In the genomic region with DNA sequence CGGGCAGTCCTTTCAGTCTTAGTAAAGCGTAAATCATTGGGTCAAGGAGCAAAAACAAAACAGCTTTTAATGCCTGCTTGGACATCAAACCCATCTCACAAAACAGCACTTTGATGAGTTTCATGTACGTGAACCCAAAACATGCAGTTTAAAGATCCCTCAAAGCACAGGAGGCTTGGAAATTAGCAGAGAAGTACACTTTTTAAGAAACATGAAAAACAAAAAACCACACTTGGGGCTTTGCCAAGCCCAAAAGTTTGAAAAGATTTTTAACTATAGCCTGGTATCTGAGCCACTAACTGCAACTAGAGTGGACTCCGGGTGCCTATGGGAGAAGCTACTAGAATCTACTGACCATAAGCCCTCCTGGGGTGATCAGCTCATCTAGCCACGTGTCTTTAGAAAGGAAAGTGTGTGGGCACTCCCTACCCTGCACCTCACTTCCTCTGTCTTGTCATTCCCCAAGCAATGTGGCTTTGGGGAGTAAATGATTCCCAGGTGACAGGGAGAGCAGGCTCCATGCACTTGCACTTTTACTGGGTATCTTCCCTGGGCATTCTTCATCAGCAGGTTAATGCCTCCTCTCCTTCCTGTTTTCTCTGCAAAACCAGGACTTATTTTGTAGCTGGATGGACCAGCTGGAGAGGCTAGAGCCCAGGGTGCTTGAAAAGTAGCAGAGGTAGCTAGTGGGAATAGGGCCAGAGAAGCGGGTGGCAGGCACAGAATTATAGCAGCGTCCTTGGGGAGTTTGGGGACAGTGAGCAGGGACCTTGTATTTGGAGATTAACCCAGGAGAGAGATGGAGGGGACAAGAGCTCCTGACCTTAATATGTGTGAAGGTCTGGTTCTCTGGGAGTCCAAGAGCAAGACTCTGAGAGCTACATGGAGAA, we compare ENCODE assay signal across 14 cellular contexts.
DNase-seq lines count a peak whose midpoint lies in the region; ATAC-seq and TF ChIP-seq lines count a peak whose summit lies in the region.
"Had no signal": no experiment of that assay in that cellular context is flagged by ENCODE, and none has a peak within 500 bp of the region (broad histone marks: within the 10 kb centered on the region; RNA-seq: fewer than 3 reads in every experiment).

No MANE protein-coding gene starts in this region.

- H3K27ac Mint-ChIP-seq in activated naive CD4-positive, alpha-beta T cell treated with anti-CD3 and anti-CD28 coated beads for 36 hours: peak overlapping the region; percentile 71
- H3K27ac Mint-ChIP-seq in T-cell (peak overlapping the region; percentile 96 to 98), H9 (no peak overlapping the region)
- H3K27ac Mint-ChIP-seq in activated naive CD8-positive, alpha-beta T cell treated with anti-CD3 and anti-CD28 coated beads, Interleukin-2, amount 50 U/mL, for 24 hours: peak overlapping the region; percentile 87
- H3K27ac Mint-ChIP-seq: endodermal cell had no signal

- no peaks in the 10 kb centered on the region for H3K9me3 Mint-ChIP-seq in activated naive CD4-positive, alpha-beta T cell treated with anti-CD3 and anti-CD28 coated beads for 36 hours
- H3K9me3 Mint-ChIP-seq in T-cell (no peaks in the 10 kb centered on the region), H9 (no peaks in the 10 kb centered on the region)
- H3K9me3 Mint-ChIP-seq in activated naive CD8-positive, alpha-beta T cell treated with anti-CD3 and anti-CD28 coated beads, Interleukin-2, amount 50 U/mL, for 24 hours: peaks cover 16% of the 10 kb centered on the region
- H3K9me3 Mint-ChIP-seq: endodermal cell had no signal

- H2AK5ac ChIP-seq in H9 (ENCODE audit: insufficient read length, low read length): no peak overlapping the region

- H2BK20ac ChIP-seq in H9 (ENCODE audit: low read depth, low read length, poor library complexity, severe bottlenecking): no peak overlapping the region

- H3K9ac ChIP-seq in H9 (ENCODE audit: extremely low read depth, insufficient read length, low read length): no peak overlapping the region

- H3K9me3 ChIP-seq in spleen (no peaks in the 10 kb centered on the region), H9 (ENCODE audit: control insufficient read depth, low read depth, low read length) (no peaks in the 10 kb centered on the region)
- H3K9me3 ChIP-seq: neutrophil, thoracic aorta had no signal

- TF ChIP-seq POLR2A in spleen (IDR thresholded peaks at IDR 0.05) (no peak), lower leg skin (IDR thresholded peaks at IDR 0.05) (no peak)

- TF ChIP-seq CTCF in spleen (IDR thresholded peaks at IDR 0.05 in 8 of 11, conservative IDR thresholded peaks at IDR 0.05 in 3 of 11) (no peak), lower leg skin (IDR thresholded peaks at IDR 0.05) (no peak), H9 (conservative IDR thresholded peaks at IDR 0.05) (no peak)

- no peak overlapping the region for H3K23ac ChIP-seq in H9 (ENCODE audit: insufficient read length, low read depth, low read length)

- no peak overlapping the region for H4K91ac ChIP-seq in H9 (ENCODE audit: insufficient read length, low read depth, low read length)

- no peak overlapping the region for H2BK120ac ChIP-seq in H9 (ENCODE audit: low read depth, low read length, poor library complexity, severe bottlenecking)

- ATAC-seq in T-cell (replicated peaks in 1 of 4) (peak; percentile 15 to 31 (median 26)), Right ventricle myocardium inferior (no peak)
- ATAC-seq in activated naive CD8-positive, alpha-beta T cell treated with anti-CD3 and anti-CD28 coated beads, Interleukin-2, amount 50 U/mL, for 24 hours: no peak
- ATAC-seq: left lobe of liver had no signal

- H4K20me1 ChIP-seq in H9 (ENCODE audit: control insufficient read depth, insufficient read depth, insufficient read length): no peaks in the 10 kb centered on the region

- H4K5ac ChIP-seq in H9 (ENCODE audit: insufficient read length, low read depth, low read length): no peak overlapping the region

- peaks cover 0 to 25% (median 4%) of the 10 kb centered on the region in 6 donors for H3K4me1 ChIP-seq in spleen
- H3K4me1 ChIP-seq in H9 (ENCODE audit: insufficient read depth, low read length): no peaks in the 10 kb centered on the region

- H3K4ac ChIP-seq in H9 (ENCODE audit: low read depth, low read length): no peak overlapping the region

- no peak overlapping the region for H2AFZ ChIP-seq in H9 (ENCODE audit: low read length)

- H3K79me1 ChIP-seq in H9 (ENCODE audit: insufficient read depth, low read depth, low read length, poor library complexity, severe bottlenecking): no peaks in the 10 kb centered on the region

- no peak overlapping the region for H2BK5ac ChIP-seq in H9 (ENCODE audit: insufficient read length, low read length)

- H3K4me2 ChIP-seq in H9 (ENCODE audit: insufficient read depth, insufficient read length, low read length): no peak overlapping the region

- H3K4me1 Mint-ChIP-seq in activated naive CD4-positive, alpha-beta T cell treated with anti-CD3 and anti-CD28 coated beads for 36 hours (ENCODE audit: low read depth): peaks cover 82% of the 10 kb centered on the region
- H3K4me1 Mint-ChIP-seq in T-cell: peaks cover 87 to 100% (median 98%) of the 10 kb centered on the region in 3 donors
- H3K4me1 Mint-ChIP-seq in activated naive CD8-positive, alpha-beta T cell treated with anti-CD3 and anti-CD28 coated beads, Interleukin-2, amount 50 U/mL, for 24 hours: peaks cover 78% of the 10 kb centered on the region
- peaks cover 5 to 6% of the 10 kb centered on the region in 2 experiments for H3K4me1 Mint-ChIP-seq in H9
- H3K4me1 Mint-ChIP-seq: endodermal cell had no signal

- H3K36me3 Mint-ChIP-seq in activated naive CD4-positive, alpha-beta T cell treated with anti-CD3 and anti-CD28 coated beads for 36 hours (ENCODE audit: low read depth): peaks cover 2% of the 10 kb centered on the region
- no peaks in the 10 kb centered on the region for H3K36me3 Mint-ChIP-seq in T-cell
- peaks cover 12% of the 10 kb centered on the region for H3K36me3 Mint-ChIP-seq in activated naive CD8-positive, alpha-beta T cell treated with anti-CD3 and anti-CD28 coated beads, Interleukin-2, amount 50 U/mL, for 24 hours (ENCODE audit: low read depth)
- no peaks in the 10 kb centered on the region for H3K36me3 Mint-ChIP-seq in H9 (ENCODE audit: insufficient read depth in 1 of 3, low read depth in 3 of 3)

- CTCF ChIA-PET in activated naive CD4-positive, alpha-beta T cell treated with anti-CD3 and anti-CD28 coated beads for 36 hours (lab: Charles Lee): interaction anchor here (0.6 to 1.6 kb wide), 2 partner anchors 14 to 20 kb away, joined by 3 to 7 read pairs; no protein-coding TSS in a partner anchor
- CTCF ChIA-PET in T-cell (lab: Charles Lee): interaction anchor here in 1 of 2 donors (0.9 kb wide), 1 partner anchor 21 kb away, joined by 7 read pairs; no protein-coding TSS in a partner anchor

- no peak overlapping the region for H2BK12ac ChIP-seq in H9 (ENCODE audit: insufficient read length, low read depth, low read length)

- H3K4me3 ChIP-seq in spleen (no peak overlapping the region), lower leg skin (ENCODE audit: low read depth, poor library complexity, severe bottlenecking) (no peak overlapping the region)
- H3K4me3 ChIP-seq: thoracic aorta had no signal

- H2BK15ac ChIP-seq in H9 (ENCODE audit: low read depth, low read length): no peak overlapping the region

- no peak overlapping the region for H4K8ac ChIP-seq in H9 (replicated peaks; ENCODE audit: insufficient read length, low read depth, low read length)

- H3K36me3 ChIP-seq in spleen: no peaks in the 10 kb centered on the region
- H3K36me3 ChIP-seq: neutrophil, thoracic aorta had no signal

- no peaks in the 10 kb centered on the region for H3K27me3 Mint-ChIP-seq in activated naive CD4-positive, alpha-beta T cell treated with anti-CD3 and anti-CD28 coated beads for 36 hours (ENCODE audit: low read depth)
- H3K27me3 Mint-ChIP-seq in T-cell (no peaks in the 10 kb centered on the region), H9 (ENCODE audit: low read depth) (no peaks in the 10 kb centered on the region; the same call in 1 of the 2 replicates)
- H3K27me3 Mint-ChIP-seq in activated naive CD8-positive, alpha-beta T cell treated with anti-CD3 and anti-CD28 coated beads, Interleukin-2, amount 50 U/mL, for 24 hours: no peaks in the 10 kb centered on the region

- H3T11ph ChIP-seq in H9 (ENCODE audit: low read length): no peak overlapping the region

- POLR2A ChIA-PET in T-cell (lab: Charles Lee): no interaction called here

- 69 to 73% (median 72%) methylated on average over 7 of the region's 7 CpGs for WGBS in spleen, 5 donors
- 77 to 84% methylated on average over 7 of the region's 7 CpGs for WGBS in lower leg skin, 2 donors
- WGBS in H9 (ENCODE audit: extremely low coverage, insufficient read length, low lambda C conversion rate): no CpG with 5 or more reads among the region's 7 CpGs

- no peaks in the 10 kb centered on the region for H3K23me2 ChIP-seq in H9 (ENCODE audit: insufficient read length, low read depth, low read length, poor library complexity, severe bottlenecking)

- H3K27ac ChIP-seq in spleen: peak overlapping the region in 4 of 8 donors; percentile 9 to 37 (median 25)
- no peak overlapping the region for H3K27ac ChIP-seq in H9 (ENCODE audit: insufficient read length, low read depth, low read length)
- H3K27ac ChIP-seq: neutrophil, thoracic aorta had no signal

- peak overlapping the region; percentile 44 for H3K4me3 Mint-ChIP-seq in activated naive CD4-positive, alpha-beta T cell treated with anti-CD3 and anti-CD28 coated beads for 36 hours
- H3K4me3 Mint-ChIP-seq in T-cell: peak overlapping the region; percentile 67 to 79 (median 69)
- H3K4me3 Mint-ChIP-seq in activated naive CD8-positive, alpha-beta T cell treated with anti-CD3 and anti-CD28 coated beads, Interleukin-2, amount 50 U/mL, for 24 hours: peak overlapping the region; percentile 28
- no peak overlapping the region for H3K4me3 Mint-ChIP-seq in H9
- H3K4me3 Mint-ChIP-seq: endodermal cell had no signal

- H3K18ac ChIP-seq in H9 (ENCODE audit: insufficient read length, low read depth, low read length): no peak overlapping the region

- no peaks in the 10 kb centered on the region for H3K79me2 ChIP-seq in H9 (ENCODE audit: insufficient read depth, low read length)

- no peak overlapping the region for H3K14ac ChIP-seq in H9 (ENCODE audit: insufficient read depth, low read length)

- H3K56ac ChIP-seq in H9 (ENCODE audit: insufficient read length, low read depth, low read length): no peak overlapping the region

- H3K27me3 ChIP-seq in spleen (replicated peaks in 1 of 7): no peaks in the 10 kb centered on the region
- H3K27me3 ChIP-seq in H9 (ENCODE audit: insufficient read depth, low read length): no peaks in the 10 kb centered on the region
- H3K27me3 ChIP-seq: neutrophil had no signal

- DNase-seq in activated naive CD4-positive, alpha-beta T cell treated with anti-CD3 and anti-CD28 coated beads for 36 hours: peak; percentile 20
- no peak for DNase-seq in activated naive CD4-positive, alpha-beta T cell treated with anti-CD3 and anti-CD28 coated beads, Interleukin-2, amount 50 U/mL, for 16 hours
- DNase-seq in T-cell (peak in 14 of 34 experiments; percentile 4 to 35 (median 22)), spleen (peak; percentile 28), lower leg skin (ENCODE audit: low spot score in 2 of 2) (no peak), H9 (no peak), Right ventricle myocardium inferior (ENCODE audit: missing footprints) (no peak)
- DNase-seq in activated naive CD8-positive, alpha-beta T cell treated with anti-CD3 and anti-CD28 coated beads, Interleukin-2, amount 50 U/mL, for 24 hours: no peak
- DNase-seq: COR-L47, endodermal cell, NCI-H2171 treated with DMSO at 0.1 percent for 48 hours had no signal

- intact Hi-C loops in activated naive CD4-positive, alpha-beta T cell treated with anti-CD3 and anti-CD28 coated beads for 36 hours (cut with micrococcal nuclease): loop anchor here (5.0 to 10.0 kb wide), 2 partner anchors 695 to 788 kb away; no protein-coding TSS in a partner anchor
- intact Hi-C loops in spleen (cut with DNase I; ENCODE audit: low total_unique reads): no loop called here
- intact Hi-C loops in lower leg skin (cut with DNase I; ENCODE audit: low total_unique reads): no loop called here
- intact Hi-C loops in Right ventricle myocardium inferior (cut with DNase I): no loop called here

Comparison
In these comparisons a context has a peak if more than half of its experiments do, and no peak if none do; other contexts are left out.
1. DNase-seq: peak in activated naive CD4-positive, alpha-beta T cell treated with anti-CD3 and anti-CD28 coated beads for 36 hours (single experiment) and spleen (single experiment); none in activated naive CD4-positive, alpha-beta T cell treated with anti-CD3 and anti-CD28 coated beads, Interleukin-2, amount 50 U/mL, for 16 hours (single experiment), activated naive CD8-positive, alpha-beta T cell treated with anti-CD3 and anti-CD28 coated beads, Interleukin-2, amount 50 U/mL, for 24 hours (single experiment), lower leg skin (0 of 2), H9 (single experiment) and Right ventricle myocardium inferior (single experiment).
2. H3K27ac Mint-ChIP-seq: peak in activated naive CD4-positive, alpha-beta T cell treated with anti-CD3 and anti-CD28 coated beads for 36 hours (single experiment), T-cell (2 of 2) and activated naive CD8-positive, alpha-beta T cell treated with anti-CD3 and anti-CD28 coated beads, Interleukin-2, amount 50 U/mL, for 24 hours (single experiment); none in H9 (0 of 3).
3. H3K4me3 Mint-ChIP-seq: peak in activated naive CD4-positive, alpha-beta T cell treated with anti-CD3 and anti-CD28 coated beads for 36 hours (single experiment), T-cell (3 of 3) and activated naive CD8-positive, alpha-beta T cell treated with anti-CD3 and anti-CD28 coated beads, Interleukin-2, amount 50 U/mL, for 24 hours (single experiment); none in H9 (0 of 2).
4. ATAC-seq: peak in T-cell (4 of 4); none in activated naive CD8-positive, alpha-beta T cell treated with anti-CD3 and anti-CD28 coated beads, Interleukin-2, amount 50 U/mL, for 24 hours (single experiment) and Right ventricle myocardium inferior (single experiment).